ENCODE assay signal across 30 cellular contexts in genomic region chr19:3803114-3803888, GRCh38. TPM values are rescaled to one million over a fixed set of nuclear protein-coding genes. Genes with fewer than 3 reads are reported as not detected.
"Had no signal": no experiment of that assay in that cellular context is flagged by ENCODE, and none has a peak within 500 bp of the region (broad histone marks: within the 10 kb centered on the region; RNA-seq: fewer than 3 reads in every experiment).

No MANE protein-coding gene starts in this region.

- H3K27ac ChIP-seq: esophagus muscularis mucosa, left ventricle myocardium inferior, neutrophil, ovary, psoas muscle, right atrium auricular region, tibial artery had no signal

- H3K4me3 Mint-ChIP-seq: activated CD4-positive, alpha-beta memory T cell treated with anti-CD3 and anti-CD28 coated beads for 36 hours; activated CD4-positive, alpha-beta T cell treated with anti-CD3 and anti-CD28 coated beads for 36 hours; activated CD8-positive, alpha-beta memory T cell treated with anti-CD3 and anti-CD28 coated beads, Interleukin-2, amount 10 ng/mL, durations not matched to agents 7 days and 5 days; activated T-helper 1 cell treated with anti-CD3 and anti-CD28 coated beads, Interleukin-12 subunit alpha, Interleukin-12 subunit beta, Interleukin-2, Interleukin-4 antibody, amounts not matched to agents 30 ng/mL and 10 ng/mL and 1 ng/mL, durations not matched to agents 14 hours and 24 hours and 36 hours; stimulated activated naive CD8-positive, alpha-beta T cell treated with anti-CD3 and anti-CD28 coated beads, Interleukin-15, Interleukin-2, amounts not matched to agents 100 ng/mL and 50 ng/mL, for 24 hours; WTC11 had no signal

- H3K9me3 Mint-ChIP-seq: effector memory CD8-positive, alpha-beta T cell; stimulated activated naive CD8-positive, alpha-beta T cell treated with anti-CD3 and anti-CD28 coated beads, Interleukin-15, Interleukin-2, amounts not matched to agents 100 ng/mL and 50 ng/mL, for 24 hours had no signal

- H3K9me3 ChIP-seq: esophagus muscularis mucosa, left ventricle myocardium inferior, neutrophil, ovary, psoas muscle, right atrium auricular region, tibial artery had no signal

- H3K36me3 ChIP-seq: esophagus muscularis mucosa, left ventricle myocardium inferior, neutrophil, ovary, right atrium auricular region, tibial artery had no signal

- H3K27ac Mint-ChIP-seq: activated CD4-positive, alpha-beta memory T cell treated with anti-CD3 and anti-CD28 coated beads for 36 hours; activated CD4-positive, alpha-beta T cell treated with anti-CD3 and anti-CD28 coated beads for 36 hours; activated CD8-positive, alpha-beta memory T cell treated with anti-CD3 and anti-CD28 coated beads, Interleukin-2, amount 10 ng/mL, durations not matched to agents 7 days and 5 days; activated naive CD4-positive, alpha-beta T cell treated with anti-CD3 and anti-CD28 coated beads, Interleukin-2, amount 50 U/mL, for 72 hours; activated T-helper 1 cell treated with anti-CD3 and anti-CD28 coated beads, Interleukin-12 subunit alpha, Interleukin-12 subunit beta, Interleukin-2, Interleukin-4 antibody, amounts not matched to agents 30 ng/mL and 10 ng/mL and 1 ng/mL, durations not matched to agents 14 hours and 24 hours and 36 hours; stimulated activated naive CD8-positive, alpha-beta T cell treated with anti-CD3 and anti-CD28 coated beads, Interleukin-15, Interleukin-2, amounts not matched to agents 100 ng/mL and 50 ng/mL, for 24 hours; WTC11 had no signal

- H3K4me1 ChIP-seq: psoas muscle had no signal

- H3K4me3 ChIP-seq: esophagus muscularis mucosa, left ventricle myocardium inferior, ovary, psoas muscle, right atrium auricular region, tibial artery had no signal

- FAIRE-seq: astrocyte, colon, frontal cortex had no signal

- H3K27me3 ChIP-seq: ovary had no signal

- ATAC-seq: activated CD4-positive, alpha-beta T cell treated with anti-CD3 and anti-CD28 coated beads for 36 hours; activated CD8-positive, alpha-beta memory T cell treated with anti-CD3 and anti-CD28 coated beads, Interleukin-2, amount 10 ng/mL, durations not matched to agents 7 days and 5 days; activated naive CD4-positive, alpha-beta T cell treated with anti-CD3 and anti-CD28 coated beads, Interleukin-2, amount 50 U/mL, for 72 hours; effector memory CD8-positive, alpha-beta T cell; naive thymus-derived CD4-positive, alpha-beta T cell; psoas muscle; WTC11 had no signal

- DNase-seq: activated CD4-positive, alpha-beta memory T cell treated with anti-CD3 and anti-CD28 coated beads for 36 hours; activated CD4-positive, alpha-beta T cell treated with anti-CD3 and anti-CD28 coated beads for 36 hours; activated CD8-positive, alpha-beta memory T cell treated with anti-CD3 and anti-CD28 coated beads, Interleukin-2, amount 10 ng/mL, durations not matched to agents 7 days and 5 days; activated gamma-delta T cell; activated T-cell treated with anti-CD3 and anti-CD28 coated beads for 4 hours; central memory CD4-positive, alpha-beta T cell; effector memory CD8-positive, alpha-beta T cell; hippocampal formation; left ventricle myocardium inferior; naive thymus-derived CD4-positive, alpha-beta T cell; ovary; psoas muscle; stimulated activated CD4-positive, alpha-beta T cell treated with anti-CD3 and anti-CD28 coated beads, Interleukin-4, amount 100 ng/mL, for 24 hours; substantia nigra; T1000; tibial artery had no signal

- H3K27me3 Mint-ChIP-seq: activated CD4-positive, alpha-beta memory T cell treated with anti-CD3 and anti-CD28 coated beads for 36 hours; activated CD4-positive, alpha-beta T cell treated with anti-CD3 and anti-CD28 coated beads for 36 hours; effector memory CD8-positive, alpha-beta T cell; stimulated activated naive CD8-positive, alpha-beta T cell treated with anti-CD3 and anti-CD28 coated beads, Interleukin-15, Interleukin-2, amounts not matched to agents 100 ng/mL and 50 ng/mL, for 24 hours had no signal

- H3K36me3 Mint-ChIP-seq: activated CD4-positive, alpha-beta memory T cell treated with anti-CD3 and anti-CD28 coated beads for 36 hours; activated CD8-positive, alpha-beta memory T cell treated with anti-CD3 and anti-CD28 coated beads, Interleukin-2, amount 10 ng/mL, durations not matched to agents 7 days and 5 days; activated naive CD4-positive, alpha-beta T cell treated with anti-CD3 and anti-CD28 coated beads, Interleukin-2, amount 50 U/mL, for 72 hours; WTC11 had no signal

RNA-seq across cellular contexts. Expression of gene MATK, which starts 17.1 kb away (rescaled TPM):
- total RNA-seq: astrocyte had no signal

RNA-seq across cellular contexts. Expression of gene RAX2, which starts 31.3 kb away (rescaled TPM):
- total RNA-seq: activated CD4-positive, alpha-beta memory T cell treated with anti-CD3 and anti-CD28 coated beads for 36 hours; activated CD4-positive, alpha-beta T cell treated with anti-CD3 and anti-CD28 coated beads for 36 hours; activated CD8-positive, alpha-beta memory T cell treated with anti-CD3 and anti-CD28 coated beads, Interleukin-2, amount 10 ng/mL, durations not matched to agents 7 days and 5 days; activated naive CD4-positive, alpha-beta T cell treated with anti-CD3 and anti-CD28 coated beads, Interleukin-2, amount 50 U/mL, for 72 hours; activated T-helper 1 cell treated with anti-CD3 and anti-CD28 coated beads, Interleukin-12 subunit alpha, Interleukin-12 subunit beta, Interleukin-2, Interleukin-4 antibody, amounts not matched to agents 30 ng/mL and 10 ng/mL and 1 ng/mL, durations not matched to agents 14 hours and 24 hours and 36 hours; astrocyte; dermis microvascular lymphatic vessel endothelial cell; esophagus muscularis mucosa; left ventricle myocardium inferior; lung microvascular endothelial cell; naive thymus-derived CD4-positive, alpha-beta T cell; psoas muscle; right atrium auricular region; T-helper 1 cell treated with Interleukin-12 subunit alpha and Interleukin-12 subunit beta and Interleukin-4 antibody, amounts not matched to agents 30 ng/mL and 1 ng/mL, for 36 hours; ureter had no signal
- polyA plus RNA-seq: naive thymus-derived CD4-positive, alpha-beta T cell; psoas muscle had no signal
